ENCODE assay signal across 1 cellular context in genomic region chr6:63788569-63788968, GRCh38.
TF ChIP-seq lines count a peak whose summit lies in the region.

No MANE protein-coding gene starts in this region.

TF ChIP-seq in H1, 55 proteins besides CTCF, POLR2A, EP300 and RAD21 (continued from another document):
- TF ChIP-seq SP1 (IDR thresholded peaks at IDR 0.05; ENCODE audit: low read depth, low read length) (0 out of 2 replicates have a peak, but pooled peaks have one; percentile 53), CEBPB (IDR thresholded peaks at IDR 0.05; ENCODE audit: low read depth, low read length) (no peak), TCF12 (IDR thresholded peaks at IDR 0.05; ENCODE audit: low read depth, low read length) (no peak), SUZ12 (IDR thresholded peaks at IDR 0.05; ENCODE audit: low read length) (no peak), SIX5 (IDR thresholded peaks at IDR 0.05; ENCODE audit: low read depth, low read length) (no peak), RFX5 (IDR thresholded peaks at IDR 0.05; ENCODE audit: borderline replicate concordance, low read depth, low read length) (no peak), JUN (IDR thresholded peaks at IDR 0.05; ENCODE audit: low read depth, low read length) (no peak), CBX5 (IDR thresholded peaks at IDR 0.05; ENCODE audit: low read depth, low read length) (no peak), EGR1 (IDR thresholded peaks at IDR 0.05; ENCODE audit: borderline replicate concordance, low read depth, low read length) (no peak), TEAD4 (IDR thresholded peaks at IDR 0.05; ENCODE audit: low read depth, low read length) (0 out of 2 replicates have a peak, but pooled peaks have one; percentile 11), USF2 (IDR thresholded peaks at IDR 0.05; ENCODE audit: low read length) (no peak), ZNF274 (IDR thresholded peaks at IDR 0.05; ENCODE audit: borderline replicate concordance, extremely low read depth, low read length) (no peak), MAX (IDR thresholded peaks at IDR 0.05) (no peak), CHD1 (IDR thresholded peaks at IDR 0.05; ENCODE audit: low read depth, low read length) (no peak), JUND (IDR thresholded peaks at IDR 0.05; ENCODE audit: low read length) (no peak), SIN3A (conservative IDR thresholded peaks at IDR 0.05 in 1 of 2, IDR thresholded peaks at IDR 0.05 in 1 of 2; ENCODE audit: low read depth in 1 of 2, low read length in 2 of 2) (no peak), KDM5A (IDR thresholded peaks at IDR 0.05; ENCODE audit: low read length) (no peak), CTBP2 (IDR thresholded peaks at IDR 0.05; ENCODE audit: borderline replicate concordance, insufficient read depth, insufficient read length, low read length) (no peak), ASH2L (IDR thresholded peaks at IDR 0.05; ENCODE audit: low read length) (peak; percentile 40), SIRT6 (IDR thresholded peaks at IDR 0.05; ENCODE audit: low read length) (no peak)
TF ChIP-seq in H1: peak in this region for 3.
